Comparison of ENCODE assay signal across 8 cellular contexts in the genomic region with DNA sequence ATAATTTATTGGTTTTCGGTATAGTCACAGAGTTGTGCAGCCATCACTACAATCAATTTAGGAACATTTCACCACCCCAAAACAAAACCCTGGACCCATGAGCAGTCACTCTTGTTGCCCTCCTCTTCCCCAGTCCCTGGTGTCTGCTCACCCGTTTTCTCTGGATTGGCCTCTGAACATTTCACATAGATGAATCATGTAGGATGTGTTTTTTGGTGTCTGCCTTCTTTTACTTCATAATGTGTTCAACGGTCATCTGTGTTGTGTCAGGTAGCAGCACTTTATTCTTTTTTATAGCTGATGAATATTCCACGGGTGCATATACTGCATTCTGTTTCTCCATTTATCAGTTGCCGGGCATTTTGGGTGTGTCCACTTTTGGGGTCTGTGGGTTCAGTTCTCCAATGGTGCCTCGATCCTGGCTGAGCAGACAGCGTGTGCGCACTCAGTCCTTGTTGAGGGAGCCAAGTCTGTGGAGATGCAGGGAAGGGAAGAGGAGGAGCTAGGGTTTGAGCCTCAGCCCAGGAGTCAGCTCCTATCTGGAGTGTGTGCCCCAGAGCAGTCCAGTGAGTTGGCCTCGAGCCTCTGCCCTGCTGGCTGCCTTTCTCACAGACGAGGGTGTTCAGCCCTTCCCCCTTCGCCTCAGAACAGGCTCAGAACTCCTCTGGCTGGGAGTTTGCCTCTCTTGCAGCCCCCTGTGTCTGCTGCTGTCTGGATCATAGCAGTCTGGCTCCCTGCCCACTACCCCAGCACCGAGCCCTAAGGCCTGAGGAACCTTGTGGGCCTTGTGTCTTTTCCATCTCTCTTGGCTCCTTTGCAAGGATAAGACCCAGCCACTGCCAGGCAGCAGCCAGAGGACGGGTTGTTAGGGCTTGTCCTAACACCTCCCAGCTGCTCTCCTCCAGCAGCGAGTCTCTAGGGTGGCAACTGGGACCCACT. TPM values are rescaled to one million over a fixed set of nuclear protein-coding genes. Genes with fewer than 3 reads are reported as not detected.
DNase-seq lines count a peak whose midpoint lies in the region; ATAC-seq and TF ChIP-seq lines count a peak whose summit lies in the region.

No MANE protein-coding gene starts in this region.

- peaks cover 30 to 54% (median 42%) of the 10 kb centered on the region in 11 experiments for H3K36me3 ChIP-seq in BLaER1 treated with 17β-estradiol and CSF1 and Interleukin-3, amounts not matched to agents 10 nM and 100 nM
- H3K36me3 ChIP-seq in naive thymus-derived CD4-positive, alpha-beta T cell (ENCODE audit: control insufficient read depth in 2 of 3, insufficient read depth in 3 of 3, low read length in 3 of 3), result peaks cover 11 to 56% (median 18%) of the 10 kb centered on the region in 3 experiments

- peak overlapping the region; percentile 71 to 97 (median 88) for H3K4me3 Mint-ChIP-seq in naive thymus-derived CD4-positive, alpha-beta T cell

- H3K9me3 Mint-ChIP-seq in naive thymus-derived CD4-positive, alpha-beta T cell, result peaks cover 0 to 3% (median 0%) of the 10 kb centered on the region in 11 donors

- peaks cover 3 to 59% (median 40%) of the 10 kb centered on the region in 11 experiments; a peak in 17 of 22 replicates for H4K20me1 ChIP-seq in BLaER1 treated with 17β-estradiol and CSF1 and Interleukin-3, amounts not matched to agents 10 nM and 100 nM

- peaks cover 55 to 59% (median 57%) of the 10 kb centered on the region in 10 experiments for H3K4me1 ChIP-seq in BLaER1 treated with 17β-estradiol and CSF1 and Interleukin-3, amounts not matched to agents 10 nM and 100 nM
- H3K4me1 ChIP-seq in naive thymus-derived CD4-positive, alpha-beta T cell (ENCODE audit: control insufficient read depth in 2 of 2, insufficient read depth in 2 of 2, low read length in 2 of 2), result peaks cover 27 to 44% of the 10 kb centered on the region in 2 donors

- H3K4me2 ChIP-seq in BLaER1 treated with 17β-estradiol and CSF1 and Interleukin-3, amounts not matched to agents 10 nM and 100 nM, result peak overlapping the region; percentile 94 to 99 (median 97)

- TF ChIP-seq CTCF in epithelial cell of esophagus (IDR thresholded peaks at IDR 0.05; ENCODE audit: insufficient read depth, low read depth, low read length, missing control alignments), result no peak

- H3K4me1 Mint-ChIP-seq in naive thymus-derived CD4-positive, alpha-beta T cell, result peaks cover 53 to 76% (median 73%) of the 10 kb centered on the region in 7 donors

- intact Hi-C loops in naive thymus-derived CD4-positive, alpha-beta T cell (cut with micrococcal nuclease), result loop anchor here (5.0 to 10.0 kb wide), 5 partner anchors 515 to 1525 kb away; a partner anchor contains a TSS

- H3K27ac Mint-ChIP-seq in naive thymus-derived CD4-positive, alpha-beta T cell, result peak overlapping the region; percentile 28 to 97 (median 89)

- DNase-seq in RKO (ENCODE audit: low spot score) (peak; percentile 70), epithelial cell of esophagus (ENCODE audit: low read depth) (peak; percentile 54), NCI-H128 (lab: John Stamatoyannopoulos, UW; ENCODE audit: unreplicated experiment) (no peak), DMS79 (lab: John Stamatoyannopoulos, UW) (no peak)
- DNase-seq in naive thymus-derived CD4-positive, alpha-beta T cell, result no peak

- POLR2A ChIA-PET in naive thymus-derived CD4-positive, alpha-beta T cell (lab: Charles Lee), result interaction anchor here (0.6 to 5.7 kb wide), 2 partner anchors 34 to 253 kb away, joined by 4 to 55 read pairs; no protein-coding TSS in a partner anchor

- H3K27ac ChIP-seq in BLaER1 treated with 17β-estradiol and CSF1 and Interleukin-3, amounts not matched to agents 10 nM and 100 nM, result peak overlapping the region in 10 of 11 experiments; percentile 4 to 98 (median 97); a peak in 19 of 22 replicates
- peak overlapping the region; percentile 97 for H3K27ac ChIP-seq in naive thymus-derived CD4-positive, alpha-beta T cell (ENCODE audit: low read depth, low read length)

- peak overlapping the region; percentile 63 to 77 (median 72); a peak in 19 of 20 replicates for H3K4me3 ChIP-seq in BLaER1 treated with 17β-estradiol and CSF1 and Interleukin-3, amounts not matched to agents 10 nM and 100 nM
- H3K4me3 ChIP-seq in epithelial cell of esophagus (ENCODE audit: low read length), result no peak overlapping the region
- no peak overlapping the region for H3K4me3 ChIP-seq in naive thymus-derived CD4-positive, alpha-beta T cell (ENCODE audit: low read length)

- H3K9me3 ChIP-seq in BLaER1 treated with 17β-estradiol and CSF1 and Interleukin-3, amounts not matched to agents 10 nM and 100 nM (replicated peaks in 1 of 11), result no peaks in the 10 kb centered on the region; a peak in 1 of 22 replicates
- H3K9me3 ChIP-seq in naive thymus-derived CD4-positive, alpha-beta T cell (ENCODE audit: control insufficient read depth in 2 of 3, low read length in 3 of 3), result no peaks in the 10 kb centered on the region

- ATAC-seq in naive thymus-derived CD4-positive, alpha-beta T cell, result no peak
- ATAC-seq in GM18909 (IDR thresholded peaks at IDR 0.05; ENCODE audit: poor library complexity, unreplicated experiment) (no peak), HG03432 (IDR thresholded peaks at IDR 0.05; ENCODE audit: unreplicated experiment) (no peak)

- CTCF ChIA-PET in naive thymus-derived CD4-positive, alpha-beta T cell (lab: Charles Lee), result no interaction called here

- H3K27me3 Mint-ChIP-seq in naive thymus-derived CD4-positive, alpha-beta T cell, result peaks cover 0 to 6% (median 0%) of the 10 kb centered on the region in 5 donors

- peaks cover 14 to 46% (median 29%) of the 10 kb centered on the region in 5 donors for H3K36me3 Mint-ChIP-seq in naive thymus-derived CD4-positive, alpha-beta T cell

- H3K9ac ChIP-seq in BLaER1 treated with 17β-estradiol and CSF1 and Interleukin-3, amounts not matched to agents 10 nM and 100 nM, result peak overlapping the region; percentile 94 to 98 (median 98)

- H3K27me3 ChIP-seq in BLaER1 treated with 17β-estradiol and CSF1 and Interleukin-3, amounts not matched to agents 10 nM and 100 nM, result no peaks in the 10 kb centered on the region
- H3K27me3 ChIP-seq in naive thymus-derived CD4-positive, alpha-beta T cell (ENCODE audit: control insufficient read depth in 2 of 2, insufficient read depth in 2 of 2, low read length in 2 of 2), result no peaks in the 10 kb centered on the region

RNA-seq across cellular contexts. Expression of a gene that starts 18.0 kb away (rescaled TPM):
- total RNA-seq in naive thymus-derived CD4-positive, alpha-beta T cell, result 10 to 100 TPM in 2 of 5 experiments, 1 to 10 TPM in 3; 5.1 to 24.2 (median 8.8) TPM
- 10 to 100 TPM; 48.8 to 54.1 TPM for polyA plus RNA-seq in naive thymus-derived CD4-positive, alpha-beta T cell

Comparison
In these comparisons a context has a peak if more than half of its experiments do, and no peak if none do; other contexts are left out.
1. H3K4me3 ChIP-seq: peak in BLaER1 treated with 17β-estradiol and CSF1 and Interleukin-3, amounts not matched to agents 10 nM and 100 nM (10 of 10); none in epithelial cell of esophagus (single experiment) and naive thymus-derived CD4-positive, alpha-beta T cell (single experiment).
2. DNase-seq: peak in RKO (single experiment) and epithelial cell of esophagus (single experiment); none in naive thymus-derived CD4-positive, alpha-beta T cell (0 of 9), NCI-H128 (single experiment) and DMS79 (single experiment).